8 cellular contexts compared by ENCODE assay signal in the genomic region with DNA sequence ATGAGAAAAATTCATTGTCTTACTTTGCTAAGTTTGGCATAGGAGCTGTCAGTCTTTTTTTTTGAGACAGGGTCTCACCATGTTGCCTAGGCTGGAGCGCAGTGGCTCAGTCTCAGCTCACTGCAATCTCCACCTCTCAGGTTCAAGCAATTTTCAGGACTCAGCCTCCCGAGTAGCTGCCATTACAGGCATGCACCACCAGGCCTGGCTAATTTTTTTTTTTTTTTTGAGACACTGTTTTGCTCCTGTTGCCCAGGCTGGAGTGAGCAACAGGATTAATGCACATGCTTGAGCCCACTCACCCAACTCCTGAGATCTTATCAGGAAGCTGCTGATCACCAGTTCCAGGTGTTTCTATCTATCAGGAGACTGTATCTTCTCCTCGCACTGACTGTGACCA. TPM values are rescaled to one million over a fixed set of nuclear protein-coding genes. Genes with fewer than 3 reads are reported as not detected.
DNase-seq lines count a peak whose midpoint lies in the region; ATAC-seq, FAIRE-seq and TF ChIP-seq lines count a peak whose summit lies in the region.
"Not testable (repeated sequence)": the region's sequence is repeated elsewhere in the genome, so short reads cannot be mapped to it uniquely, and the experiment has no call there.

No MANE protein-coding gene starts in this region.

- peaks cover 5 to 11% of the 10 kb centered on the region in 2 donors for H3K36me3 Mint-ChIP-seq in CD4-positive, alpha-beta memory T cell
- peaks cover 11% of the 10 kb centered on the region for H3K36me3 Mint-ChIP-seq in GM23338 (ENCODE audit: low read depth)
- H3K36me3 Mint-ChIP-seq in activated CD4-positive, alpha-beta T cell treated with anti-CD3 and anti-CD28 coated beads for 36 hours (ENCODE audit: low read depth) = peaks cover 13% of the 10 kb centered on the region
- H3K36me3 Mint-ChIP-seq in endodermal cell (ENCODE audit: low read depth) = not testable (repeated sequence)
- peaks cover 0 to 23% (median 13%) of the 10 kb centered on the region in 5 donors for H3K36me3 Mint-ChIP-seq in naive thymus-derived CD4-positive, alpha-beta T cell

- TF ChIP-seq CTCF in GM23338 (conservative IDR thresholded peaks at IDR 0.05; ENCODE audit: low read depth in 2 of 2); K562 (IDR thresholded peaks at IDR 0.05 in 2 of 3, conservative IDR thresholded peaks at IDR 0.05 in 1 of 3; ENCODE audit: insufficient read depth in 2 of 3, low read depth in 1 of 3, low read length in 3 of 3): not testable (repeated sequence)
- 0 out of 2 replicates have a peak, but pooled peaks have one; percentile 9 for TF ChIP-seq CTCF in Loucy (conservative IDR thresholded peaks at IDR 0.05; ENCODE audit: low read length)
- peak; percentile 46 for TF ChIP-seq CTCF in endodermal cell (conservative IDR thresholded peaks at IDR 0.05)

- not testable (repeated sequence) for FAIRE-seq in K562 (lab: Jason Lieb, UNC)

- H3K9me2 ChIP-seq in GM23338 (ENCODE audit: insufficient read depth); Loucy (replicated peaks; ENCODE audit: low read depth, low read length): not testable (repeated sequence)

- H3K9ac ChIP-seq in Loucy (ENCODE audit: low read depth, low read length, poor library complexity, severe bottlenecking); K562 (ENCODE audit: insufficient read depth in 1 of 2, low read depth in 2 of 2, low read length in 2 of 2); endodermal cell (ENCODE audit: extremely low read depth, low read length, poor library complexity, severe bottlenecking): not testable (repeated sequence)

- DNase-seq in CD4-positive, alpha-beta memory T cell; GM23338 (ENCODE audit: low spot score); activated CD4-positive, alpha-beta T cell treated with anti-CD3 and anti-CD28 coated beads for 36 hours; K562 (ENCODE audit: extremely low read depth in 1 of 4, low spot score in 3 of 4); endodermal cell; naive thymus-derived CD4-positive, alpha-beta T cell; stimulated activated naive CD8-positive, alpha-beta T cell treated with anti-CD3 and anti-CD28 coated beads, Interleukin-15, amount 100 ng/mL, for 72 hours: not testable (repeated sequence)

- not testable (repeated sequence) for TF ChIP-seq RAD21 in K562 (CRISPR knock-in tag; conservative IDR thresholded peaks at IDR 0.05 in 1 of 2, IDR thresholded peaks at IDR 0.05 in 1 of 2)

- H3K4me3 ChIP-seq in CD4-positive, alpha-beta memory T cell (ENCODE audit: low read length in 2 of 2); GM23338; Loucy (ENCODE audit: low read length, poor library complexity, severe bottlenecking); K562; endodermal cell (ENCODE audit: low read length); naive thymus-derived CD4-positive, alpha-beta T cell (ENCODE audit: low read length): not testable (repeated sequence)

- H3F3A ChIP-seq in GM23338 (replicated peaks; ENCODE audit: low read depth); Loucy (ENCODE audit: low read depth): not testable (repeated sequence)

- peaks cover 54% of the 10 kb centered on the region for H3K4me1 ChIP-seq in CD4-positive, alpha-beta memory T cell (ENCODE audit: insufficient read depth, low read length)
- not testable (repeated sequence) for H3K4me1 ChIP-seq in GM23338 (ENCODE audit: insufficient read depth); K562 (replicated peaks in 1 of 2; ENCODE audit: control insufficient read depth in 2 of 2, insufficient read depth in 2 of 2, low read length in 2 of 2); endodermal cell (ENCODE audit: control insufficient read depth, insufficient read depth, low read length)
- peaks cover 13% of the 10 kb centered on the region for H3K4me1 ChIP-seq in Loucy (ENCODE audit: insufficient read depth, low read length, poor library complexity, severe bottlenecking)
- H3K4me1 ChIP-seq in naive thymus-derived CD4-positive, alpha-beta T cell (ENCODE audit: control insufficient read depth in 2 of 2, insufficient read depth in 2 of 2, low read length in 2 of 2) = peaks cover 17 to 52% of the 10 kb centered on the region in 2 donors

- not testable (repeated sequence) for H3K27me3 Mint-ChIP-seq in CD4-positive, alpha-beta memory T cell; GM23338 (ENCODE audit: insufficient read depth, low read depth, poor library complexity); activated CD4-positive, alpha-beta T cell treated with anti-CD3 and anti-CD28 coated beads for 36 hours; endodermal cell (ENCODE audit: insufficient read depth); naive thymus-derived CD4-positive, alpha-beta T cell; stimulated activated naive CD8-positive, alpha-beta T cell treated with anti-CD3 and anti-CD28 coated beads, Interleukin-15, amount 100 ng/mL, for 72 hours

- POLR2A ChIA-PET in CD4-positive, alpha-beta memory T cell (lab: Charles Lee; ENCODE audit: partially characterized antibody) = interaction anchor here (0.6 to 1.4 kb wide), 4 partner anchors 25 to 263 kb away, joined by 3 to 6 read pairs (median 4); no protein-coding TSS in a partner anchor
- POLR2A ChIA-PET in activated CD4-positive, alpha-beta T cell treated with anti-CD3 and anti-CD28 coated beads for 36 hours (lab: Charles Lee) = interaction anchor here (0.5 to 0.6 kb wide), 2 partner anchors 77 to 363 kb away, joined by 3 to 6 read pairs; no protein-coding TSS in a partner anchor
- POLR2A ChIA-PET in K562 (lab: Yijun Ruan, JAX) = not testable (repeated sequence)
- POLR2A ChIA-PET in naive thymus-derived CD4-positive, alpha-beta T cell (lab: Charles Lee) = interaction anchor here (0.7 to 1.9 kb wide), 7 partner anchors 11 to 50 kb away, joined by 3 to 10 read pairs (median 3); no protein-coding TSS in a partner anchor

- H3K9me1 ChIP-seq in K562 (ENCODE audit: control insufficient read depth, insufficient read depth, low read length) = not testable (repeated sequence)

- peak overlapping the region in 3 of 8 donors; percentile 2 to 67 (median 34) for H3K4me3 Mint-ChIP-seq in CD4-positive, alpha-beta memory T cell
- not testable (repeated sequence) for H3K4me3 Mint-ChIP-seq in GM23338; activated CD4-positive, alpha-beta T cell treated with anti-CD3 and anti-CD28 coated beads for 36 hours; endodermal cell; stimulated activated naive CD8-positive, alpha-beta T cell treated with anti-CD3 and anti-CD28 coated beads, Interleukin-15, amount 100 ng/mL, for 72 hours
- peak overlapping the region in 7 of 10 donors; percentile 67 to 91 (median 68) for H3K4me3 Mint-ChIP-seq in naive thymus-derived CD4-positive, alpha-beta T cell

- not testable (repeated sequence) for H3K9me3 Mint-ChIP-seq in CD4-positive, alpha-beta memory T cell
- peaks cover 12% of the 10 kb centered on the region for H3K9me3 Mint-ChIP-seq in GM23338
- H3K9me3 Mint-ChIP-seq in activated CD4-positive, alpha-beta T cell treated with anti-CD3 and anti-CD28 coated beads for 36 hours (ENCODE audit: low read depth) = peaks cover 10% of the 10 kb centered on the region
- H3K9me3 Mint-ChIP-seq in endodermal cell = peaks cover 18% of the 10 kb centered on the region
- H3K9me3 Mint-ChIP-seq in naive thymus-derived CD4-positive, alpha-beta T cell = peaks cover 0 to 16% (median 7%) of the 10 kb centered on the region in 11 donors
- peaks cover 19 to 21% of the 10 kb centered on the region in 2 donors for H3K9me3 Mint-ChIP-seq in stimulated activated naive CD8-positive, alpha-beta T cell treated with anti-CD3 and anti-CD28 coated beads, Interleukin-15, amount 100 ng/mL, for 72 hours

- not testable (repeated sequence) for H4K20me1 ChIP-seq in GM23338 (replicated peaks; ENCODE audit: insufficient read depth); Loucy (ENCODE audit: insufficient read depth, low read length, poor library complexity, severe bottlenecking); K562 (replicated peaks; ENCODE audit: control insufficient read depth, insufficient read depth, low read length)

- BruUV-seq in K562 (replicated peaks; lab: Mats Ljungman, UMichigan) = not testable (repeated sequence)

- H3K9me3 ChIP-seq in CD4-positive, alpha-beta memory T cell (ENCODE audit: control insufficient read depth in 1 of 2, low read length in 2 of 2); Loucy (ENCODE audit: insufficient read depth, low read depth, low read length); K562 (replicated peaks; ENCODE audit: control insufficient read depth, insufficient read depth, low read depth, low read length): not testable (repeated sequence)
- H3K9me3 ChIP-seq in endodermal cell (ENCODE audit: control insufficient read depth, low read length) = peaks cover 20% of the 10 kb centered on the region
- H3K9me3 ChIP-seq in naive thymus-derived CD4-positive, alpha-beta T cell (ENCODE audit: control insufficient read depth in 2 of 3, low read length in 3 of 3) = peaks cover 0 to 10% (median 0%) of the 10 kb centered on the region in 3 experiments

- TF ChIP-seq POLR2A in K562 (conservative IDR thresholded peaks at IDR 0.05) = not testable (repeated sequence)

- whole genome bisulfite sequencing in K562 (ENCODE audit: insufficient coverage, low coverage, missing lambda C conversion rate) = 38% methylated on average over 3 of the region's 3 CpGs
- 93 to 95% methylated on average over 2 to 3 of the region's 3 CpGs for WGBS in endodermal cell (ENCODE audit: insufficient coverage in 1 of 2, insufficient read length in 1 of 2), 2 experiments

- in situ Hi-C loops in K562 (cut with MboI) = not testable (repeated sequence)

- not testable (repeated sequence) for H3K27me3 ChIP-seq in CD4-positive, alpha-beta memory T cell (ENCODE audit: insufficient read depth, low read length); GM23338 (ENCODE audit: insufficient read depth); Loucy (ENCODE audit: insufficient read depth, low read length, poor library complexity, severe bottlenecking); K562 (ENCODE audit: control insufficient read depth in 2 of 2, insufficient read depth in 2 of 2, low read length in 2 of 2); endodermal cell (ENCODE audit: control insufficient read depth, insufficient read depth, low read length, poor library complexity, severe bottlenecking); naive thymus-derived CD4-positive, alpha-beta T cell (ENCODE audit: control insufficient read depth in 2 of 2, insufficient read depth in 2 of 2, low read length in 2 of 2)

- H3K27ac ChIP-seq in CD4-positive, alpha-beta memory T cell (ENCODE audit: low read depth, low read length); GM23338 (ENCODE audit: low read depth); K562 (ENCODE audit: extremely low read depth, low read depth, low read length); endodermal cell (ENCODE audit: low read depth, low read length): not testable (repeated sequence)
- H3K27ac ChIP-seq in naive thymus-derived CD4-positive, alpha-beta T cell (ENCODE audit: low read depth, low read length) = peak overlapping the region; percentile 74

- H2AFZ ChIP-seq in GM23338; Loucy (ENCODE audit: low read length); K562 (ENCODE audit: low read depth, low read length): not testable (repeated sequence)

- H3K36me3 ChIP-seq in CD4-positive, alpha-beta memory T cell (ENCODE audit: insufficient read depth, low read length); GM23338 (ENCODE audit: insufficient read depth); Loucy (ENCODE audit: insufficient read depth, low read length); K562 (ENCODE audit: control insufficient read depth, insufficient read depth, low read length); endodermal cell (ENCODE audit: control insufficient read depth, insufficient read depth, low read length); naive thymus-derived CD4-positive, alpha-beta T cell (ENCODE audit: control insufficient read depth in 2 of 3, insufficient read depth in 3 of 3, low read length in 3 of 3): not testable (repeated sequence)

- H3K27ac Mint-ChIP-seq in CD4-positive, alpha-beta memory T cell = peak overlapping the region in 4 of 7 donors; percentile 73 to 95 (median 93)
- not testable (repeated sequence) for H3K27ac Mint-ChIP-seq in GM23338; activated CD4-positive, alpha-beta T cell treated with anti-CD3 and anti-CD28 coated beads for 36 hours; endodermal cell; stimulated activated naive CD8-positive, alpha-beta T cell treated with anti-CD3 and anti-CD28 coated beads, Interleukin-15, amount 100 ng/mL, for 72 hours
- peak overlapping the region in 8 of 9 donors; percentile 95 to 100 (median 98) for H3K27ac Mint-ChIP-seq in naive thymus-derived CD4-positive, alpha-beta T cell

- peak; percentile 47 for ATAC-seq in GM23338
- peak; percentile 25 for ATAC-seq in activated CD4-positive, alpha-beta T cell treated with anti-CD3 and anti-CD28 coated beads for 36 hours
- ATAC-seq in K562 = peak; percentile 52; the same call in 2 of the 3 replicates
- ATAC-seq in naive thymus-derived CD4-positive, alpha-beta T cell = not testable (repeated sequence)
- peak; percentile 53 for ATAC-seq in stimulated activated naive CD8-positive, alpha-beta T cell treated with anti-CD3 and anti-CD28 coated beads, Interleukin-15, amount 100 ng/mL, for 72 hours

- not testable (repeated sequence) for H3K4me2 ChIP-seq in GM23338; Loucy (ENCODE audit: low read depth, low read length, poor library complexity, severe bottlenecking); K562 (ENCODE audit: insufficient read depth, low read length)

- CTCF ChIA-PET in CD4-positive, alpha-beta memory T cell (lab: Charles Lee; ENCODE audit: partially characterized antibody) = interaction anchor here (1.1 to 2.0 kb wide), 3 partner anchors 8 to 41 kb away, joined by 3 to 7 read pairs (median 5); no protein-coding TSS in a partner anchor
- CTCF ChIA-PET in activated CD4-positive, alpha-beta T cell treated with anti-CD3 and anti-CD28 coated beads for 36 hours (lab: Charles Lee) = interaction anchor here (1.0 kb wide), 1 partner anchor 27 kb away, joined by 4 read pairs; no protein-coding TSS in a partner anchor
- CTCF ChIA-PET in K562 (lab: Yijun Ruan, JAX; ENCODE audit: low intra/inter-chr PET ratio) = not testable (repeated sequence)
- CTCF ChIA-PET in naive thymus-derived CD4-positive, alpha-beta T cell (lab: Charles Lee) = interaction anchor here (0.9 to 1.1 kb wide), 2 partner anchors 9 to 12 kb away, joined by 3 read pairs; no protein-coding TSS in a partner anchor

- TF ChIP-seq EP300 in K562 (IDR thresholded peaks at IDR 0.05; ENCODE audit: low read length) = not testable (repeated sequence)

- not testable (repeated sequence) for H3K79me2 ChIP-seq in GM23338 (replicated peaks; ENCODE audit: insufficient read depth); Loucy (ENCODE audit: insufficient read depth, low read length); K562 (ENCODE audit: control insufficient read depth, insufficient read depth, low read length)

- intact Hi-C loops in CD4-positive, alpha-beta memory T cell (cut with micrococcal nuclease); activated CD4-positive, alpha-beta T cell treated with anti-CD3 and anti-CD28 coated beads for 36 hours (cut with DNase I, micrococcal nuclease); K562 (cut with micrococcal nuclease): not testable (repeated sequence)
- intact Hi-C loops in naive thymus-derived CD4-positive, alpha-beta T cell (cut with micrococcal nuclease) = loop anchor here in 1 of 2 donors (1.0 kb wide), 2 partner anchors 8 to 12 kb away; no protein-coding TSS in a partner anchor

- H3K4me1 Mint-ChIP-seq in CD4-positive, alpha-beta memory T cell = peaks cover 45 to 59% (median 54%) of the 10 kb centered on the region in 4 donors
- H3K4me1 Mint-ChIP-seq in GM23338, endodermal cell: not testable (repeated sequence)
- peaks cover 57% of the 10 kb centered on the region for H3K4me1 Mint-ChIP-seq in activated CD4-positive, alpha-beta T cell treated with anti-CD3 and anti-CD28 coated beads for 36 hours
- H3K4me1 Mint-ChIP-seq in naive thymus-derived CD4-positive, alpha-beta T cell = peaks cover 42 to 69% (median 61%) of the 10 kb centered on the region in 7 donors
- peaks cover 53% of the 10 kb centered on the region for H3K4me1 Mint-ChIP-seq in stimulated activated naive CD8-positive, alpha-beta T cell treated with anti-CD3 and anti-CD28 coated beads, Interleukin-15, amount 100 ng/mL, for 72 hours

RNA-seq across cellular contexts. Expression of a gene that starts 15.5 kb away (rescaled TPM):
- 100 to 1,000 TPM; 216 to 223 TPM for total RNA-seq in CD4-positive, alpha-beta memory T cell
- polyA plus RNA-seq in CD4-positive, alpha-beta memory T cell = 100 to 1,000 TPM; 291 to 332 TPM
- total RNA-seq in GM23338 (2014; rRNA removed; shearing (Covaris generic)) = 45.4 and 50.3 TPM in 2 replicates
- polyA plus RNA-seq in GM23338 (2016; fragmentation: Nextera tagmentation; extraction: Ambion mirVana) (19.5 and 21.9 TPM in 2 replicates), K562 (2011; rRNA removed) (9.8 and 17.6 TPM in 2 replicates), K562 (2014; fragmentation: Illumina TruSeq; extraction: Trizol) (16.1 and 18.9 TPM in 2 replicates), K562 (2014; fragmentation: Nextera tagmentation; extraction: Ambion mirVana) (10 to 100 TPM in 1 of 2 experiments, 1 to 10 TPM in 1; 6.8 to 14.8 TPM), K562 (2014; rRNA removed) (9.2 and 10.0 TPM in 2 replicates)
- total RNA-seq in activated CD4-positive, alpha-beta T cell treated with anti-CD3 and anti-CD28 coated beads for 36 hours = 10 to 100 TPM; 35.6 to 36.9 TPM
- total RNA-seq in K562 (2011; cell fraction: chromatin; rRNA removed; ENCODE audit: low replicate concordance) = 30.3 and 41.4 TPM in 2 replicates
- 13.7 and 15.3 TPM in 2 replicates for total RNA-seq in K562 (2011; cell fraction: nucleolus; rRNA removed)
- 20.1 and 33.5 TPM in 2 replicates for total RNA-seq in K562 (2011; cell fraction: nucleoplasm; rRNA removed)
- total RNA-seq in K562 (2014; rRNA removed) (12.6 and 13.9 TPM in 2 replicates), K562 (2014; rRNA removed; fragmentation: Illumina TruSeq; extraction: Trizol) (19.4 and 20.4 TPM in 2 replicates), K562 (2015; rRNA removed; fragmentation: Illumina TruSeq; extraction: Trizol) (14.8 and 17.4 TPM in 2 replicates), K562 (2021) (14.7 and 18.2 TPM in 2 replicates), endodermal cell (1 to 10 TPM; 3.7 to 4.9 TPM)
- 5.4 and 6.3 TPM in 2 replicates for polyA plus RNA-seq in K562 (2011; cell fraction: cytosol; rRNA removed)
- 3.5 and 8.0 TPM in 2 replicates for polyA plus RNA-seq in K562 (2011; cell fraction: nucleus; rRNA removed)
- 12.3 and 12.9 TPM in 2 replicates for polyA plus RNA-seq in K562 (2012)
- polyA minus RNA-seq in K562 (2011; rRNA and poly(A)+ RNA removed) = 14.1 and 22.8 TPM in 2 replicates
- polyA minus RNA-seq in K562 (2011; cell fraction: cytosol; rRNA and poly(A)+ RNA removed) = 8.0 and 10.1 TPM in 2 replicates
- polyA minus RNA-seq in K562 (2011; cell fraction: nucleus; rRNA and poly(A)+ RNA removed) = 5.3 and 9.6 TPM in 2 replicates
- 6.9 TPM for polyA plus RNA-seq in endodermal cell (2013, experiment 1 of 2)
- 4.2 TPM for polyA plus RNA-seq in endodermal cell (2013, experiment 2 of 2)
- total RNA-seq in naive thymus-derived CD4-positive, alpha-beta T cell = 100 to 1,000 TPM; 271 to 393 (median 338) TPM
- polyA plus RNA-seq in naive thymus-derived CD4-positive, alpha-beta T cell = 100 to 1,000 TPM; 231 to 258 TPM
